Comparison of ENCODE assay signal across 19 cellular contexts in genomic region chr18:60062396-60062795, GRCh38.
DNase-seq lines count a peak whose midpoint lies in the region; ATAC-seq and TF ChIP-seq lines count a peak whose summit lies in the region.
"Had no signal": no experiment of that assay in that cellular context is flagged by ENCODE, and none has a peak within 500 bp of the region (broad histone marks: within the 10 kb centered on the region; RNA-seq: fewer than 3 reads in every experiment).

No MANE protein-coding gene starts in this region.

- H2BK15ac ChIP-seq in IMR-90 (ENCODE audit: low read depth, low read length) (no peak overlapping the region), mesenchymal stem cell (ENCODE audit: low read depth, poor library complexity, severe bottlenecking) (no peak overlapping the region)

- no peak overlapping the region for H2AFZ ChIP-seq in IMR-90 (replicated peaks; ENCODE audit: low read length, poor library complexity)
- H2AFZ ChIP-seq in mammary epithelial cell (ENCODE audit: low read depth, low read length) = peak overlapping the region; percentile 78
- H2AFZ ChIP-seq in mesenchymal stem cell (ENCODE audit: low read depth, low read length) = no peak overlapping the region
- H2AFZ ChIP-seq: GM23338 had no signal

- H3K27ac ChIP-seq in IMR-90 (ENCODE audit: insufficient read depth, low read length) (no peak overlapping the region), mammary epithelial cell (ENCODE audit: insufficient read depth, low read depth, low read length) (peak overlapping the region; percentile 18), mesenchymal stem cell (ENCODE audit: low read length, poor library complexity, severe bottlenecking) (no peak overlapping the region)
- H3K27ac ChIP-seq: BLaER1 treated with 17β-estradiol and CSF1 and Interleukin-3, amounts not matched to agents 10 nM and 100 nM had no signal

- WGBS in IMR-90 (ENCODE audit: extremely low coverage in 2 of 2, insufficient read length in 1 of 2), 2 experiments = no CpG with 5 or more reads among the region's 2 CpGs
- WGBS in mammary epithelial cell (ENCODE audit: low coverage, missing lambda C conversion rate) = 4% methylated on average over 2 of the region's 2 CpGs
- WGBS in mesenchymal stem cell = no CpG with 5 or more reads among the region's 2 CpGs

- DNase-seq in IMR-90 (no peak), mammary epithelial cell (peak; percentile 32), epithelial cell of esophagus (ENCODE audit: low read depth) (peak; percentile 69), mesenchymal stem cell (no peak), foreskin melanocyte (no peak), Ammon's horn (ENCODE audit: low spot score) (no peak)
- DNase-seq: BE2C; CD4-positive, alpha-beta T cell; CD8-positive, alpha-beta memory T cell; DMS 273 treated with DMSO at 0.1 percent for 48 hours; DMS79; EL; GDM1; HFFc6 had no signal

- H3K4me3 ChIP-seq in IMR-90 (ENCODE audit: insufficient read depth, low read depth, low read length) (no peak overlapping the region), mammary epithelial cell (replicated peaks in 1 of 3; ENCODE audit: insufficient read depth in 1 of 3, low read depth in 2 of 3, low read length in 3 of 3) (no peak overlapping the region), epithelial cell of esophagus (ENCODE audit: low read length) (no peak overlapping the region), mesenchymal stem cell (ENCODE audit: insufficient read depth in 1 of 2, low read depth in 1 of 2, low read length in 2 of 2) (no peak overlapping the region)
- H3K4me3 ChIP-seq: BLaER1 treated with 17β-estradiol and CSF1 and Interleukin-3, amounts not matched to agents 10 nM and 100 nM; GM12878; GM23338; HAP-1 had no signal

- no peaks in the 10 kb centered on the region for H3K79me1 ChIP-seq in IMR-90 (ENCODE audit: low read depth in 1 of 2, low read length in 2 of 2)
- H3K79me1 ChIP-seq in mesenchymal stem cell (replicated peaks; ENCODE audit: low read length, poor library complexity, severe bottlenecking) = no peaks in the 10 kb centered on the region

- no peak overlapping the region; the same call in 1 of the 2 replicates for H3K14ac ChIP-seq in IMR-90 (replicated peaks; ENCODE audit: low read depth, low read length)
- no peak overlapping the region for H3K14ac ChIP-seq in mesenchymal stem cell (ENCODE audit: low read length in 2 of 2)

- H2BK5ac ChIP-seq in IMR-90 (ENCODE audit: low read depth, low read length, poor library complexity, severe bottlenecking) (no peak overlapping the region), mesenchymal stem cell (ENCODE audit: low read depth, low read length, poor library complexity, severe bottlenecking) (no peak overlapping the region)

- H3K4ac ChIP-seq in IMR-90 (ENCODE audit: low read depth, low read length) (no peak overlapping the region), mesenchymal stem cell (ENCODE audit: low read depth in 1 of 2, low read length in 2 of 2) (no peak overlapping the region)

- H2BK120ac ChIP-seq in IMR-90 (ENCODE audit: low read depth, low read length) = no peak overlapping the region
- no peak overlapping the region for H2BK120ac ChIP-seq in mesenchymal stem cell (ENCODE audit: low read depth, low read length)

- in situ Hi-C loops in IMR-90 (cut with MboI; ENCODE audit: low sequenced_read_pairs) (no loop called here), mammary epithelial cell (cut with MboI; ENCODE audit: low sequenced_read_pairs in 2 of 2) (no loop called here)

- H2AK9ac ChIP-seq in IMR-90 (replicated peaks; ENCODE audit: low read depth, low read length, poor library complexity) = no peak overlapping the region

- H4K91ac ChIP-seq in IMR-90 (ENCODE audit: insufficient read depth, low read depth, low read length) (no peak overlapping the region), mesenchymal stem cell (ENCODE audit: low read length) (no peak overlapping the region)

- dilution Hi-C loops in IMR-90 (cut with HindIII; ENCODE audit: low sequenced_read_pairs, unreplicated experiment) = no loop called here
- dilution Hi-C loops in mammary epithelial cell (cut with HindIII; ENCODE audit: low sequenced_read_pairs) = loop anchor here (25.0 kb wide), 1 partner anchor 150 kb away; no protein-coding TSS in a partner anchor

- no peak for TF ChIP-seq RAD21 in IMR-90 (IDR thresholded peaks at IDR 0.05; ENCODE audit: low read length)

- no peak for TF ChIP-seq POLR2A in IMR-90 (IDR thresholded peaks at IDR 0.05; ENCODE audit: low read depth, low read length)

- H3K9me3 ChIP-seq in IMR-90 (ENCODE audit: control insufficient read depth, insufficient read depth, low read length) (no peaks in the 10 kb centered on the region), mammary epithelial cell (replicated peaks; ENCODE audit: insufficient read depth, low read length) (no peaks in the 10 kb centered on the region), mesenchymal stem cell (ENCODE audit: control insufficient read depth, low read length) (no peaks in the 10 kb centered on the region)
- H3K9me3 ChIP-seq: BE2C, HAP-1 had no signal

- H3K56ac ChIP-seq in IMR-90 (ENCODE audit: extremely low read depth, insufficient read depth, low read length) = no peak overlapping the region

- CTCF ChIA-PET in IMR-90 (lab: Yijun Ruan, JAX) = no interaction called here
- CTCF ChIA-PET in mammary epithelial cell (lab: Charles Lee; ENCODE audit: low non-redundant PET) = no interaction called here

- H3K36me3 ChIP-seq in IMR-90 (ENCODE audit: control insufficient read depth, insufficient read depth, low read length) = no peaks in the 10 kb centered on the region
- no peaks in the 10 kb centered on the region for H3K36me3 ChIP-seq in mammary epithelial cell (ENCODE audit: insufficient read depth, low read length)
- no peaks in the 10 kb centered on the region for H3K36me3 ChIP-seq in mesenchymal stem cell (ENCODE audit: control insufficient read depth in 1 of 2, insufficient read depth in 2 of 2, low read depth in 1 of 2, low read length in 2 of 2)
- H3K36me3 ChIP-seq: BE2C; BLaER1 treated with 17β-estradiol and CSF1 and Interleukin-3, amounts not matched to agents 10 nM and 100 nM; HAP-1 had no signal

- no peak overlapping the region for H4K5ac ChIP-seq in IMR-90 (ENCODE audit: low read depth, low read length)

- no peaks in the 10 kb centered on the region; the same call in 1 of the 2 replicates for H3K9me1 ChIP-seq in IMR-90 (ENCODE audit: insufficient read depth, low read length)

- H2BK12ac ChIP-seq in mesenchymal stem cell (ENCODE audit: low read length in 2 of 2) = no peak overlapping the region

- no peak for ATAC-seq in IMR-90 (ENCODE audit: low read depth)
- ATAC-seq in GM21381 (IDR thresholded peaks at IDR 0.05; ENCODE audit: unreplicated experiment) = no peak
- ATAC-seq: GM12878, GM23338 had no signal

- BruUV-seq in IMR-90 (replicated peaks; lab: Mats Ljungman, UMichigan) (no TSS peak), mammary epithelial cell (replicated peaks; lab: Mats Ljungman, UMichigan) (no TSS peak)

- no peaks in the 10 kb centered on the region for H4K20me1 ChIP-seq in IMR-90 (ENCODE audit: insufficient read depth, low read length)
- H4K20me1 ChIP-seq in mammary epithelial cell (ENCODE audit: insufficient read depth, low read length) = no peaks in the 10 kb centered on the region
- H4K20me1 ChIP-seq: BLaER1 treated with 17β-estradiol and CSF1 and Interleukin-3, amounts not matched to agents 10 nM and 100 nM had no signal

- TF ChIP-seq CTCF in IMR-90 (conservative IDR thresholded peaks at IDR 0.05; ENCODE audit: low read depth, low read length) = no peak
- TF ChIP-seq CTCF in mammary epithelial cell (conservative IDR thresholded peaks at IDR 0.05 in 1 of 2, IDR thresholded peaks at IDR 0.05 in 1 of 2; ENCODE audit: extremely low read depth in 1 of 2, insufficient read depth in 1 of 2, low read depth in 1 of 2, low read length in 2 of 2) = no peak
- no peak for TF ChIP-seq CTCF in epithelial cell of esophagus (IDR thresholded peaks at IDR 0.05; ENCODE audit: insufficient read depth, low read depth, low read length, missing control alignments)

- H3K27me3 ChIP-seq in IMR-90 (ENCODE audit: control insufficient read depth, insufficient read depth, low read length) (no peaks in the 10 kb centered on the region; the same call in 1 of the 2 replicates), mammary epithelial cell (ENCODE audit: insufficient read depth, low read length) (no peaks in the 10 kb centered on the region), mesenchymal stem cell (ENCODE audit: control insufficient read depth in 1 of 2, insufficient read depth in 1 of 2, low read length in 2 of 2) (no peaks in the 10 kb centered on the region)
- H3K27me3 ChIP-seq: BE2C; BLaER1 treated with 17β-estradiol and CSF1 and Interleukin-3, amounts not matched to agents 10 nM and 100 nM had no signal

- H4K8ac ChIP-seq in IMR-90 (ENCODE audit: low read depth in 2 of 2, low read length in 2 of 2) = no peak overlapping the region
- H4K8ac ChIP-seq in mesenchymal stem cell (ENCODE audit: low read length) = no peak overlapping the region

- H3K79me2 ChIP-seq in mammary epithelial cell (ENCODE audit: insufficient read depth, low read length) = no peaks in the 10 kb centered on the region

- H3K23ac ChIP-seq in IMR-90 (ENCODE audit: low read depth, low read length) (no peak overlapping the region), mesenchymal stem cell (ENCODE audit: low read length in 2 of 2) (no peak overlapping the region)

- no peak overlapping the region for H2BK20ac ChIP-seq in IMR-90 (ENCODE audit: low read depth, low read length)

- H3K4me1 ChIP-seq in IMR-90 (ENCODE audit: control insufficient read depth, insufficient read depth, low read length) (no peaks in the 10 kb centered on the region; the same call in 1 of the 2 replicates), mammary epithelial cell (ENCODE audit: insufficient read depth, low read length) (peaks cover 24% of the 10 kb centered on the region), mesenchymal stem cell (ENCODE audit: control insufficient read depth, insufficient read depth, low read depth, low read length) (peaks cover 4% of the 10 kb centered on the region)
- H3K4me1 ChIP-seq: BE2C; BLaER1 treated with 17β-estradiol and CSF1 and Interleukin-3, amounts not matched to agents 10 nM and 100 nM had no signal

- H3K9ac ChIP-seq in IMR-90 (ENCODE audit: low read depth, low read length) = no peak overlapping the region
- H3K9ac ChIP-seq in mammary epithelial cell (ENCODE audit: insufficient read depth, low read length) = no peak overlapping the region
- no peak overlapping the region for H3K9ac ChIP-seq in mesenchymal stem cell (ENCODE audit: low read length)
- H3K9ac ChIP-seq: BLaER1 treated with 17β-estradiol and CSF1 and Interleukin-3, amounts not matched to agents 10 nM and 100 nM had no signal

- H3K4me2 ChIP-seq in IMR-90 (ENCODE audit: low read depth, low read length) (no peak overlapping the region), mammary epithelial cell (ENCODE audit: insufficient read depth, low read depth, low read length) (peak overlapping the region; percentile 25), mesenchymal stem cell (ENCODE audit: low read length, poor library complexity, severe bottlenecking) (no peak overlapping the region)
- H3K4me2 ChIP-seq: BLaER1 treated with 17β-estradiol and CSF1 and Interleukin-3, amounts not matched to agents 10 nM and 100 nM; GM23338 had no signal

- intact Hi-C loops in IMR-90 (cut with micrococcal nuclease) = loop anchor here (10.0 kb wide), 1 partner anchor 48 kb away; no protein-coding TSS in a partner anchor
- intact Hi-C loops in mammary epithelial cell (cut with micrococcal nuclease) = loop anchor here (5.0 kb wide), 1 partner anchor 65 kb away; no protein-coding TSS in a partner anchor

- no peak overlapping the region for H3K18ac ChIP-seq in IMR-90 (ENCODE audit: low read depth, low read length)
- no peak overlapping the region for H3K18ac ChIP-seq in mesenchymal stem cell (ENCODE audit: low read depth in 1 of 2, low read length in 2 of 2)

- H2AK5ac ChIP-seq in IMR-90 (ENCODE audit: low read depth, low read length) (peak overlapping the region; percentile 38; the same call in 1 of the 2 replicates), mesenchymal stem cell (ENCODE audit: low read length, severe bottlenecking) (peak overlapping the region; percentile 76)

- POLR2A ChIA-PET in IMR-90 (lab: Charles Lee; ENCODE audit: unreplicated experiment) = no interaction called here

Comparison
In these comparisons a context has a peak if more than half of its experiments do, and no peak if none do; other contexts are left out.
1. DNase-seq: peak in mammary epithelial cell (single experiment) and epithelial cell of esophagus (single experiment); none in IMR-90 (single experiment), mesenchymal stem cell (single experiment), foreskin melanocyte (single experiment) and Ammon's horn (single experiment).